28 cellular contexts compared by ENCODE assay signal in the genomic region with DNA sequence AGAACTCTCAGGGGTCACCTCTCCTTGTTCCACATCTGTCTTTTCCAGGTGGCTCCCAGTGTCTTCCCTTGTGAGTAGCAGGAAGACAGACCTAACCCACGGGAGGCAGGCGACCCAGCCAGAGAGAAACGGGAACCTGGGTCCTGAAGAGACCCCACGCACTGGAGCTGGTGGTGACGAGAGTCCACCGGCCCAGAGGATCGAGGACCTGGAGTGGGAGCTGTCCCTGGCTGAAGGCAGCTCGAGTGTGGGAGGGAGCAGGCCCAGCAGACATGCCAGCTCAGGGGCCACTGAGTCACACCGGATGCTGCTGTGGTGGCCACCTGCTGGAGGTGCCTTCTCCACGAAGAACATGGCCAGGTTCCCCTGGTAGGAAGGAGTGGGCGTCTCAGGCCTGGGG.
"Had no signal": no experiment of that assay in that cellular context is flagged by ENCODE, and none has a peak within 500 bp of the region (broad histone marks: within the 10 kb centered on the region; RNA-seq: fewer than 3 reads in every experiment).

No MANE protein-coding gene starts in this region.

- H3K36me3 ChIP-seq: cardiac muscle cell, MG63, SJSA1 had no signal

- H3K4me3 ChIP-seq: cardiac muscle cell, MG63, SJSA1 had no signal

- H3K36me3 Mint-ChIP-seq: activated naive CD4-positive, alpha-beta T cell treated with anti-CD3 and anti-CD28 coated beads, Interleukin-2, amount 10 ng/mL, durations not matched to agents 7 days and 5 days had no signal

- H3K27ac ChIP-seq: cardiac muscle cell, SJSA1 had no signal

- ATAC-seq: activated naive CD8-positive, alpha-beta T cell treated with anti-CD3 and anti-CD28 coated beads, Interleukin-2, amount 50 U/mL, for 24 hours; activated T-cell treated with anti-CD3 and anti-CD28 coated beads, Interleukin-2, amount 50 U/mL, for 4 hours; Panc1 had no signal

- H3K27ac Mint-ChIP-seq: activated naive CD4-positive, alpha-beta T cell treated with anti-CD3 and anti-CD28 coated beads, Interleukin-2, amount 10 ng/mL, durations not matched to agents 7 days and 5 days; activated naive CD8-positive, alpha-beta T cell; activated naive CD8-positive, alpha-beta T cell treated with anti-CD3 and anti-CD28 coated beads, Interleukin-2, amount 50 U/mL, for 24 hours; activated T-helper 1 cell treated with anti-CD3 and anti-CD28 coated beads, Interleukin-12 subunit alpha, Interleukin-12 subunit beta, Interleukin-2, Interleukin-4 antibody, amounts not matched to agents 30 ng/mL and 10 ng/mL and 1 ng/mL, durations not matched to agents 14 hours and 24 hours and 36 hours; T-helper 1 cell treated with Interleukin-12 subunit alpha and Interleukin-12 subunit beta and Interleukin-4 antibody, amounts not matched to agents 30 μg/mL and 1 μg/mL, for 36 hours; T-helper 2 cell treated with Interferon-gamma antibody and Interleukin-4, amounts not matched to agents 5 μg/mL and 100 μg/mL, for 36 hours had no signal

- DNase-seq: activated CD4-positive, alpha-beta T cell treated with anti-CD3 and anti-CD28 coated beads, Interleukin-2, amount 50 U/mL, for 1 hour; activated effector memory CD4-positive, alpha-beta T cell treated with Interleukin-2 at 50 U/mL for 16 hours; activated naive CD4-positive, alpha-beta T cell treated with anti-CD3 and anti-CD28 coated beads, Interleukin-2, amount 10 ng/mL, durations not matched to agents 7 days and 5 days; activated naive CD8-positive, alpha-beta T cell treated with anti-CD3 and anti-CD28 coated beads, Interleukin-2, amount 50 U/mL, for 24 hours; activated T-cell treated with anti-CD3 and anti-CD28 coated beads for 4 hours; activated T-cell treated with anti-CD3 and anti-CD28 coated beads, Interleukin-2, amount 50 U/mL, for 4 hours; Kasumi-1; KG1; MG63; NCI-H1048; NCI-H1105 treated with DMSO at 0.1 percent for 48 hours; NCI-H1436; NCI-H1694; NCI-H1930; NCI-H2081 treated with DMSO at 0.1 percent for 48 hours; NCI-H226; NCI-H446 treated with DMSO at 0.1 percent for 48 hours; NCI-H69; SHP77 treated with DMSO at 0.1 percent for 48 hours; SK-N-SH had no signal

- H3K4me3 Mint-ChIP-seq: activated naive CD4-positive, alpha-beta T cell treated with anti-CD3 and anti-CD28 coated beads, Interleukin-2, amount 10 ng/mL, durations not matched to agents 7 days and 5 days; activated naive CD8-positive, alpha-beta T cell; activated naive CD8-positive, alpha-beta T cell treated with anti-CD3 and anti-CD28 coated beads, Interleukin-2, amount 50 U/mL, for 24 hours; activated T-cell treated with anti-CD3 and anti-CD28 coated beads, Interleukin-2, amount 50 U/mL, for 4 hours; activated T-helper 1 cell treated with anti-CD3 and anti-CD28 coated beads, Interleukin-12 subunit alpha, Interleukin-12 subunit beta, Interleukin-2, Interleukin-4 antibody, amounts not matched to agents 30 ng/mL and 10 ng/mL and 1 ng/mL, durations not matched to agents 14 hours and 24 hours and 36 hours; central memory CD8-positive, alpha-beta T cell; T-helper 1 cell treated with Interleukin-12 subunit alpha and Interleukin-12 subunit beta and Interleukin-4 antibody, amounts not matched to agents 30 μg/mL and 1 μg/mL, for 36 hours; T-helper 2 cell treated with Interferon-gamma antibody and Interleukin-4, amounts not matched to agents 5 μg/mL and 100 μg/mL, for 36 hours had no signal

- H3K27me3 ChIP-seq: cardiac muscle cell, MG63, SJSA1 had no signal

- H3K9me3 Mint-ChIP-seq: activated naive CD4-positive, alpha-beta T cell treated with anti-CD3 and anti-CD28 coated beads, Interleukin-2, amount 10 ng/mL, durations not matched to agents 7 days and 5 days; activated naive CD8-positive, alpha-beta T cell treated with anti-CD3 and anti-CD28 coated beads, Interleukin-2, amount 50 U/mL, for 24 hours; activated T-cell treated with anti-CD3 and anti-CD28 coated beads, Interleukin-2, amount 50 U/mL, for 4 hours; activated T-helper 1 cell treated with anti-CD3 and anti-CD28 coated beads, Interleukin-12 subunit alpha, Interleukin-12 subunit beta, Interleukin-2, Interleukin-4 antibody, amounts not matched to agents 30 ng/mL and 10 ng/mL and 1 ng/mL, durations not matched to agents 14 hours and 24 hours and 36 hours; central memory CD8-positive, alpha-beta T cell; T-helper 1 cell treated with Interleukin-12 subunit alpha and Interleukin-12 subunit beta and Interleukin-4 antibody, amounts not matched to agents 30 μg/mL and 1 μg/mL, for 36 hours; T-helper 2 cell treated with Interferon-gamma antibody and Interleukin-4, amounts not matched to agents 5 μg/mL and 100 μg/mL, for 36 hours had no signal

- H3K27me3 Mint-ChIP-seq: activated naive CD4-positive, alpha-beta T cell treated with anti-CD3 and anti-CD28 coated beads, Interleukin-2, amount 10 ng/mL, durations not matched to agents 7 days and 5 days; activated naive CD8-positive, alpha-beta T cell; activated naive CD8-positive, alpha-beta T cell treated with anti-CD3 and anti-CD28 coated beads, Interleukin-2, amount 50 U/mL, for 24 hours; central memory CD8-positive, alpha-beta T cell had no signal
